8 cellular contexts compared by ENCODE assay signal in the genomic region with DNA sequence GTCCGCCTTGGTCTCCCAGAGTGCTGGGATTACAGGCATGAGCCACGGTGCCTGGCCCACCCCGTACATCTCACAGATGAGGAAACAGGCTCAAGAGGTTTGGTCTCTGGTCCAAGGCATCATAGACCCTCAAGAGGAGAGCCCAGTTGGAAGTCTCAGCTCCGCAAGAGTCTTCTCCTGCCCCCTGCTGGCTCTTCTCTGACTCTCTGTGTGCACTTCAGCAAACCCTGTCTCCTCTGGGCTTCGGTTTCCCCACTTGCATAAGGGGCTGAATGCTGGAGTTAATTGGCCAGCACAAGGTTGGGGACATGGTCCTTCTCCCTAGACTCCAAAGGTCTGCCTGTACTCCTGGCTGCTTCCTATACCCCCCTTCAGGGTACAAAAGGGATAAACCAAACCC. TPM values are rescaled to one million over a fixed set of nuclear protein-coding genes. Genes with fewer than 3 reads are reported as not detected.
DNase-seq lines count a peak whose midpoint lies in the region; ATAC-seq and TF ChIP-seq lines count a peak whose summit lies in the region.

No MANE protein-coding gene starts in this region.

- no peaks in the 10 kb centered on the region for H3K27me3 ChIP-seq in naive thymus-derived CD4-positive, alpha-beta T cell (ENCODE audit: control insufficient read depth in 2 of 2, insufficient read depth in 2 of 2, low read length in 2 of 2)

- intact Hi-C loops in naive thymus-derived CD4-positive, alpha-beta T cell (cut with micrococcal nuclease), result no loop called here

- DNase-seq in AG10803 (ENCODE audit: low read depth) (no peak), RWPE1 (ENCODE audit: low spot score) (no peak), foreskin fibroblast (no peak)
- DNase-seq in naive thymus-derived CD4-positive, alpha-beta T cell, result no peak
- DNase-seq in activated CD4-positive, alpha-beta T cell treated with anti-CD3 and anti-CD28 coated beads for 1 hour, result no peak

- TF ChIP-seq CTCF in AG10803 (conservative IDR thresholded peaks at IDR 0.05; ENCODE audit: low read length), result peak; percentile 24
- TF ChIP-seq CTCF in GM12875 (IDR thresholded peaks at IDR 0.05; ENCODE audit: borderline replicate concordance, insufficient read depth, low read depth, low read length), result peak; percentile 49; the same call in 1 of the 2 replicates
- no peak for TF ChIP-seq CTCF in RWPE1 (conservative IDR thresholded peaks at IDR 0.05; ENCODE audit: low read depth)
- TF ChIP-seq CTCF in foreskin fibroblast (IDR thresholded peaks at IDR 0.05; ENCODE audit: low read depth, low read length), result peak; percentile 15

- no peak overlapping the region for H3K27ac Mint-ChIP-seq in naive thymus-derived CD4-positive, alpha-beta T cell
- no peak overlapping the region for H3K27ac Mint-ChIP-seq in activated T-helper 17 cell treated with anti-CD3 and anti-CD28 coated beads, Interleukin-2, amount 50 U/mL, for 72 hours

- POLR2A ChIA-PET in RWPE1 (lab: Yijun Ruan, JAX; ENCODE audit: low non-redundant PET), result no interaction called here
- POLR2A ChIA-PET in naive thymus-derived CD4-positive, alpha-beta T cell (lab: Charles Lee), result no interaction called here

- H3K4me3 ChIP-seq in AG10803 (ENCODE audit: low read length) (no peak overlapping the region), GM12875 (ENCODE audit: low read depth, low read length) (no peak overlapping the region), foreskin fibroblast (ENCODE audit: low read depth in 1 of 2, low read length in 2 of 2) (no peak overlapping the region)
- no peak overlapping the region for H3K4me3 ChIP-seq in naive thymus-derived CD4-positive, alpha-beta T cell (ENCODE audit: low read length)

- H3K27ac ChIP-seq in RWPE1, result peak overlapping the region; percentile 100
- H3K27ac ChIP-seq in naive thymus-derived CD4-positive, alpha-beta T cell (ENCODE audit: low read depth, low read length), result no peak overlapping the region

- H3K27me3 Mint-ChIP-seq in naive thymus-derived CD4-positive, alpha-beta T cell, result no peaks in the 10 kb centered on the region
- H3K27me3 Mint-ChIP-seq in activated T-helper 17 cell treated with anti-CD3 and anti-CD28 coated beads, Interleukin-2, amount 50 U/mL, for 72 hours, result no peaks in the 10 kb centered on the region

- no peaks in the 10 kb centered on the region for H3K36me3 ChIP-seq in naive thymus-derived CD4-positive, alpha-beta T cell (ENCODE audit: control insufficient read depth in 2 of 3, insufficient read depth in 3 of 3, low read length in 3 of 3)

- H3K36me3 Mint-ChIP-seq in naive thymus-derived CD4-positive, alpha-beta T cell, result peaks cover 0 to 2% (median 0%) of the 10 kb centered on the region in 5 donors
- no peaks in the 10 kb centered on the region for H3K36me3 Mint-ChIP-seq in activated T-helper 17 cell treated with anti-CD3 and anti-CD28 coated beads, Interleukin-2, amount 50 U/mL, for 72 hours (ENCODE audit: low read depth)

- no peak for ATAC-seq in naive thymus-derived CD4-positive, alpha-beta T cell
- ATAC-seq in HG03432 (IDR thresholded peaks at IDR 0.05; ENCODE audit: unreplicated experiment), result no peak
- ATAC-seq in activated T-helper 17 cell treated with anti-CD3 and anti-CD28 coated beads, Interleukin-2, amount 50 U/mL, for 72 hours (replicated peaks), result no peak

- H3K9me3 ChIP-seq in naive thymus-derived CD4-positive, alpha-beta T cell (ENCODE audit: control insufficient read depth in 2 of 3, low read length in 3 of 3), result no peaks in the 10 kb centered on the region

- peaks cover 4 to 11% of the 10 kb centered on the region in 2 donors for H3K4me1 ChIP-seq in naive thymus-derived CD4-positive, alpha-beta T cell (ENCODE audit: control insufficient read depth in 2 of 2, insufficient read depth in 2 of 2, low read length in 2 of 2)

- CTCF ChIA-PET in RWPE1 (lab: Yijun Ruan, JAX), result interaction anchor here (0.6 kb wide), 1 partner anchor 34 kb away, joined by 9 read pairs; no protein-coding TSS in a partner anchor
- CTCF ChIA-PET in naive thymus-derived CD4-positive, alpha-beta T cell (lab: Charles Lee), result interaction anchor here (0.9 kb wide), 1 partner anchor 21 kb away, joined by 3 read pairs; no protein-coding TSS in a partner anchor

- H3K4me1 Mint-ChIP-seq in naive thymus-derived CD4-positive, alpha-beta T cell, result peaks cover 5 to 18% (median 8%) of the 10 kb centered on the region in 7 donors
- H3K4me1 Mint-ChIP-seq in activated T-helper 17 cell treated with anti-CD3 and anti-CD28 coated beads, Interleukin-2, amount 50 U/mL, for 72 hours, result no peaks in the 10 kb centered on the region

- H3K4me3 Mint-ChIP-seq in naive thymus-derived CD4-positive, alpha-beta T cell, result no peak overlapping the region
- H3K4me3 Mint-ChIP-seq in activated T-helper 17 cell treated with anti-CD3 and anti-CD28 coated beads, Interleukin-2, amount 50 U/mL, for 72 hours, result no peak overlapping the region

- no peaks in the 10 kb centered on the region for H3K9me3 Mint-ChIP-seq in naive thymus-derived CD4-positive, alpha-beta T cell
- H3K9me3 Mint-ChIP-seq in activated T-helper 17 cell treated with anti-CD3 and anti-CD28 coated beads, Interleukin-2, amount 50 U/mL, for 72 hours, result no peaks in the 10 kb centered on the region

RNA-seq across cellular contexts. Expression of gene MST1R, which starts 3.9 kb away (rescaled TPM):
- total RNA-seq in naive thymus-derived CD4-positive, alpha-beta T cell, result 1 to 10 TPM in 3 of 5 experiments, under 1 TPM in 2; 0.39 to 5.8 (median 1.2) TPM
- under 1 TPM; 0.66 to 0.80 TPM for polyA plus RNA-seq in naive thymus-derived CD4-positive, alpha-beta T cell
- under 1 TPM; 0.74 to 0.84 TPM for total RNA-seq in activated T-helper 17 cell treated with anti-CD3 and anti-CD28 coated beads, Interleukin-2, amount 50 U/mL, for 72 hours

RNA-seq across cellular contexts. Expression of gene MON1A, which starts 29.8 kb away (rescaled TPM):
- 10 to 100 TPM in 2 of 5 experiments, 1 to 10 TPM in 3; 4.6 to 12.6 (median 8.6) TPM for total RNA-seq in naive thymus-derived CD4-positive, alpha-beta T cell
- 10 to 100 TPM; 10.9 to 24.5 TPM for polyA plus RNA-seq in naive thymus-derived CD4-positive, alpha-beta T cell
- 10 to 100 TPM in 1 of 2 donors, 1 to 10 TPM in 1; 4.6 to 15.8 TPM for total RNA-seq in activated T-helper 17 cell treated with anti-CD3 and anti-CD28 coated beads, Interleukin-2, amount 50 U/mL, for 72 hours

RNA-seq across cellular contexts. Expression of gene CAMKV, which starts 30.1 kb away (rescaled TPM):
- not detected for total RNA-seq in naive thymus-derived CD4-positive, alpha-beta T cell
- polyA plus RNA-seq in naive thymus-derived CD4-positive, alpha-beta T cell, result not detected
- total RNA-seq in activated T-helper 17 cell treated with anti-CD3 and anti-CD28 coated beads, Interleukin-2, amount 50 U/mL, for 72 hours, result under 1 TPM; 0.15 to 0.34 TPM

RNA-seq across cellular contexts. Expression of gene RBM6, which starts 40.1 kb away (rescaled TPM):
- total RNA-seq in naive thymus-derived CD4-positive, alpha-beta T cell, result 100 to 1,000 TPM; 103 to 208 (median 153) TPM
- polyA plus RNA-seq in naive thymus-derived CD4-positive, alpha-beta T cell, result 10 to 100 TPM; 29.6 to 70.1 TPM
- total RNA-seq in activated T-helper 17 cell treated with anti-CD3 and anti-CD28 coated beads, Interleukin-2, amount 50 U/mL, for 72 hours, result 10 to 100 TPM; 75.5 to 88.4 TPM

RNA-seq across cellular contexts. Expression of gene TRAIP, which starts 43.5 kb away (rescaled TPM):
- total RNA-seq in naive thymus-derived CD4-positive, alpha-beta T cell, result 10 to 100 TPM in 1 of 5 experiments, 1 to 10 TPM in 4; 4.1 to 22.5 (median 5.7) TPM
- polyA plus RNA-seq in naive thymus-derived CD4-positive, alpha-beta T cell, result 1 to 10 TPM; 2.7 to 3.8 TPM
- total RNA-seq in activated T-helper 17 cell treated with anti-CD3 and anti-CD28 coated beads, Interleukin-2, amount 50 U/mL, for 72 hours, result 10 to 100 TPM; 19.6 to 24.5 TPM
